In the genomic region with DNA sequence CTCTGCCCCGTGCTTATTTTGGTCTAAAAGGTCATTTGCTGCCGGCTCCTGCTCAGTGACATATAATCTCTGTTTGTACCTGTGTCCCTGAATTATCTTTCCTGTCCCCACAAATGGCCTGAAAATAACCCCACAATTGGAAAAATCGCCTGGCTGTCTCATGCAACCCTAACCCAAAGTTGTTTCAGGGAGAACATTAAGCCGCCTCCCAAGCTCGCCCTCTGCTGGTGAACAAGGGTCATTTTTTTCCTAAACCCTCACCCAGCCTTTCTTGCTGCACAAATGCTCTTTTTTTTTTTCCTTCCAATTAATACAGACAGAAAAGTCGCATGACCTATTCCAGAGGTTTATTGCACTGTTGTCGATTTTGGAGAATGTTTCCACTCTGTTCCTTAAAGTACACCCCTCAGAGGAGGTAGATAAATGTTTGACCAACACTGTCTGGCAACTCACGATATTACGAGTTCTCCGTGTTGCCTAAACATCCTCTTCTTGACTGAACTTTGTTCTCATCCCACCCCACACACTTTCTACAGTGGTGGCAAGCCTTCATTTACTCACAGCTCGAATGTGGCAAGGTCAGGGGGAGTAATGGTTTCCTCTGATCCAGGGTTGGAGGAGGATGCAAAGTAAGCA, we compare ENCODE assay signal across 8 cellular contexts.
DNase-seq lines count a peak whose midpoint lies in the region; ATAC-seq and TF ChIP-seq lines count a peak whose summit lies in the region.

No MANE protein-coding gene starts in this region.

- peak; percentile 79 for TF ChIP-seq CTCF in LNCAP (IDR thresholded peaks at IDR 0.05)
- TF ChIP-seq CTCF in heart right ventricle (IDR thresholded peaks at IDR 0.05) = peak; percentile 68 to 87 (median 84)
- peak; percentile 82 for TF ChIP-seq CTCF in retinal pigment epithelial cell (conservative IDR thresholded peaks at IDR 0.05; ENCODE audit: low read depth, low read length)

- WGBS in heart right ventricle, 2 donors = 34 to 39% methylated on average over 11 of the region's 11 CpGs

- ATAC-seq in heart right ventricle (peak in 7 of 8 donors; percentile 38 to 74 (median 57)), HG03571 (IDR thresholded peaks at IDR 0.05; ENCODE audit: unreplicated experiment) (no peak)

- H3K4me1 ChIP-seq in adipocyte (ENCODE audit: control insufficient read depth, insufficient read depth, low read length) (peaks cover 18% of the 10 kb centered on the region), heart right ventricle (peaks cover 0 to 16% (median 0%) of the 10 kb centered on the region in 9 donors)

- H3K4me3 ChIP-seq in adipocyte (ENCODE audit: low read length) (no peak overlapping the region), heart right ventricle (no peak overlapping the region), retinal pigment epithelial cell (ENCODE audit: low read length) (no peak overlapping the region)

- no peaks in the 10 kb centered on the region for H3K27me3 ChIP-seq in adipocyte (replicated peaks; ENCODE audit: control insufficient read depth, insufficient read depth, low read length)
- no peaks in the 10 kb centered on the region for H3K27me3 ChIP-seq in heart right ventricle

- DNase-seq in NCI-H2081 (lab: John Stamatoyannopoulos, UW) = peak; percentile 28 to 31
- no peak for DNase-seq in NCI-H2081 treated with DMSO at 0.1 percent for 48 hours (lab: John Stamatoyannopoulos, UW)
- DNase-seq in T-helper 1 cell = peak; percentile 19 to 52 (median 36)
- peak; percentile 85 for DNase-seq in adipocyte (ENCODE audit: low read depth)
- DNase-seq in heart right ventricle = peak; percentile 34 to 62
- peak; percentile 30 for DNase-seq in retinal pigment epithelial cell (ENCODE audit: low read depth)

- H3K36me3 ChIP-seq in adipocyte (ENCODE audit: control insufficient read depth, insufficient read depth, low read length, severe bottlenecking) (no peaks in the 10 kb centered on the region), heart right ventricle (no peaks in the 10 kb centered on the region)

- intact Hi-C loops in heart right ventricle (cut with DNase I) = loop anchor here in 9 of 10 donors (2.0 to 10.0 kb wide), 5 partner anchors 151 to 386 kb away; partner anchors contain the start of gene ZZZ3 (in 2 of the 9)

- H3K9ac ChIP-seq in adipocyte (ENCODE audit: low read length) = no peak overlapping the region

- no peak overlapping the region for H3K27ac ChIP-seq in heart right ventricle

- H3K9me3 ChIP-seq in adipocyte (ENCODE audit: control insufficient read depth, low read length) = no peaks in the 10 kb centered on the region
- no peaks in the 10 kb centered on the region for H3K9me3 ChIP-seq in heart right ventricle
